In the genomic region with DNA sequence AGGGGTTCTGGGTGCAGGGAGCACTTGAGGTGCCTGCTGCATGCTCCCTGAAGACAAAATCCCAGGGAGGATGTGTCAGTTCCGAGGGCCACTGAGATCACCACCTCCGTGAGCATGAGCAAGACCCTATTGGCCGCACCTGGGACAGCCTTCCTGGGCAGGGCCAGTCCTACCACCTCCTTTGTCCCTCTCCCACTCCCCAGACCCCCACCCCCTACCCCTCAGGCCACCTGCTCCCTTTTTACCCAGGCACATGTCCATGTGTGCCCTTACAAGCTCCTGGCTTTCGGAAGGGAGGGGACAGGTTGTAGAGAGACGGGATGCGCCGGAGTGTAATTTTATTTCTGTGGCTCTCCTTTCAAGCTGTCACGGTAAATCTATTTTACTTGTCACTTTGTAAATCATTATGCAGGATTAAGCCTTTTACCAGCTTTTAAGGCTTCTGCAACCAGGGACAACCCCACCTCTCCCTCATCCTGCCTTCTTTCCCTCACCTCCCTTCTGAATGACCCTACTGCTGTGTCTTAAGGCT, we compare ENCODE assay signal across 16 cellular contexts. TPM values are rescaled to one million over a fixed set of nuclear protein-coding genes. Genes with fewer than 3 reads are reported as not detected.
DNase-seq lines count a peak whose midpoint lies in the region; ATAC-seq and TF ChIP-seq lines count a peak whose summit lies in the region.
"Had no signal": no experiment of that assay in that cellular context is flagged by ENCODE, and none has a peak within 500 bp of the region (broad histone marks: within the 10 kb centered on the region; RNA-seq: fewer than 3 reads in every experiment).

No MANE protein-coding gene starts in this region.

- TF ChIP-seq POLR2A in uterus (IDR thresholded peaks at IDR 0.05): no peak

- no peaks in the 10 kb centered on the region for H3K9me3 ChIP-seq in right cardiac atrium (ENCODE audit: control insufficient read depth, low read length)
- no peaks in the 10 kb centered on the region for H3K9me3 ChIP-seq in lower lobe of right lung
- H3K9me3 ChIP-seq in uterus: no peaks in the 10 kb centered on the region
- H3K9me3 ChIP-seq: Caco-2 had no signal

- ATAC-seq in right cardiac atrium (no peak), left ventricle myocardium superior (no peak), lower lobe of right lung (no peak)
- ATAC-seq: left colon, sciatic nerve had no signal

- H3K4me3 ChIP-seq in right cardiac atrium (ENCODE audit: low read length): no peak overlapping the region
- no peak overlapping the region for H3K4me3 ChIP-seq in lower lobe of right lung
- H3K4me3 ChIP-seq in uterus: no peak overlapping the region

- no peak for DNase-seq in right cardiac atrium
- no peak for DNase-seq in left ventricle myocardium superior
- peak; percentile 67 for DNase-seq in NCI-H82 treated with DMSO at 0.1 percent for 48 hours (lab: John Stamatoyannopoulos, UW; ENCODE audit: unreplicated experiment)
- DNase-seq in lower lobe of right lung: no peak
- no peak for DNase-seq in uterus
- no peak for DNase-seq in medulla oblongata (ENCODE audit: extremely low spot score)
- DNase-seq in stimulated activated CD4-positive, alpha-beta T cell treated with anti-CD3 and anti-CD28 coated beads, Interleukin-4, amount 100 ng/mL, for 1 hour: no peak
- no peak for DNase-seq in central memory CD4-positive, alpha-beta T cell
- DNase-seq: activated CD4-positive, alpha-beta T cell treated with anti-CD3 and anti-CD28 coated beads, Interleukin-2, amount 50 U/mL, for 4 hours; activated naive CD4-positive, alpha-beta T cell treated with anti-CD3 and anti-CD28 coated beads, Interleukin-2, amount 10 ng/mL, durations not matched to agents 7 days and 5 days; activated T-cell treated with anti-CD3 and anti-CD28 coated beads, Interleukin-2, amount 50 U/mL, for 24 hours; Caco-2; foreskin melanocyte; left colon; NCI-H1105 treated with DMSO at 0.1 percent for 48 hours had no signal

- TF ChIP-seq CTCF in lower lobe of right lung (IDR thresholded peaks at IDR 0.05) (no peak), uterus (IDR thresholded peaks at IDR 0.05) (no peak)

- H3K4me1 ChIP-seq in right cardiac atrium (ENCODE audit: control insufficient read depth, insufficient read depth, low read length): peaks cover 57% of the 10 kb centered on the region
- peaks cover 97% of the 10 kb centered on the region for H3K4me1 ChIP-seq in lower lobe of right lung
- peaks cover 8 to 31% of the 10 kb centered on the region in 2 donors for H3K4me1 ChIP-seq in uterus

- no peaks in the 10 kb centered on the region for H3K36me3 ChIP-seq in lower lobe of right lung
- H3K36me3 ChIP-seq in uterus: no peaks in the 10 kb centered on the region

- H3K27ac ChIP-seq in right cardiac atrium (ENCODE audit: low read length) (peak overlapping the region; percentile 13), lower lobe of right lung (peak overlapping the region; percentile 46), uterus (peak overlapping the region; percentile 33 to 40)

- intact Hi-C loops in right cardiac atrium (cut with DNase I) (no loop called here), left ventricle myocardium superior (cut with micrococcal nuclease) (no loop called here), lower lobe of right lung (cut with DNase I) (no loop called here), uterus (cut with DNase I; ENCODE audit: low total_unique reads) (no loop called here)

- WGBS in right cardiac atrium: 82% methylated on average over 8 of the region's 8 CpGs

- no peaks in the 10 kb centered on the region for H3K27me3 ChIP-seq in right cardiac atrium (ENCODE audit: control insufficient read depth, insufficient read depth)
- H3K27me3 ChIP-seq in lower lobe of right lung (ENCODE audit: low read depth): no peaks in the 10 kb centered on the region
- no peaks in the 10 kb centered on the region for H3K27me3 ChIP-seq in uterus

RNA-seq across cellular contexts. Expression of gene ZMIZ1, which starts 20.9 kb away (rescaled TPM):
- total RNA-seq in right cardiac atrium (10 to 100 TPM; 67.4 to 83.1 (median 72.9) TPM), left ventricle myocardium superior (49.5 TPM), lower lobe of right lung (102 TPM), uterus (100 to 1,000 TPM in 1 of 4 donors, 10 to 100 TPM in 3; 18.7 to 188 (median 36.7) TPM)
- 38.0 TPM for polyA plus RNA-seq in right cardiac atrium
